ENCODE assay signal across 20 cellular contexts in genomic region chr3:179247289-179248020, GRCh38. TPM values are rescaled to one million over a fixed set of nuclear protein-coding genes. Genes with fewer than 3 reads are reported as not detected.
DNase-seq lines count a peak whose midpoint lies in the region; ATAC-seq, FAIRE-seq and TF ChIP-seq lines count a peak whose summit lies in the region.
"Had no signal": no experiment of that assay in that cellular context is flagged by ENCODE, and none has a peak within 500 bp of the region (broad histone marks: within the 10 kb centered on the region; RNA-seq: fewer than 3 reads in every experiment).

No MANE protein-coding gene starts in this region.

- DNase-seq in SIG-M5 treated with dmso at 0.1 percent for 504 hours (lab: John Stamatoyannopoulos, UW; ENCODE audit: unreplicated experiment) (peak; percentile 39), SIG-M5 (lab: John Stamatoyannopoulos, UW) (no peak), NOMO-1 treated with DMSO at 0.1 percent for 48 hours (lab: John Stamatoyannopoulos, UW; ENCODE audit: unreplicated experiment) (peak; percentile 28), choroid plexus epithelial cell (ENCODE audit: low read depth) (peak; percentile 5), HTR-8/SVneo (ENCODE audit: insufficient read length, low spot score) (no peak), NCI-H146 treated with DMSO at 0.1 percent for 48 hours (lab: John Stamatoyannopoulos, UW; ENCODE audit: unreplicated experiment) (no peak)
- no peak for DNase-seq in activated CD8-positive, alpha-beta memory T cell treated with anti-CD3 and anti-CD28 coated beads, Interleukin-2, amount 10 ng/mL, durations not matched to agents 7 days and 5 days
- DNase-seq: BE2C; CD4-positive, alpha-beta memory T cell; HFFc6; IMR-90; NCI-H1092; NCI-H146; NCI-H510A treated with DMSO at 0.1 percent for 48 hours; SHP77 treated with DMSO at 0.1 percent for 48 hours; SW 1271 had no signal

- H3K9me3 Mint-ChIP-seq in activated CD8-positive, alpha-beta memory T cell treated with anti-CD3 and anti-CD28 coated beads, Interleukin-2, amount 10 ng/mL, durations not matched to agents 7 days and 5 days (ENCODE audit: low read depth): no peaks in the 10 kb centered on the region
- H3K9me3 Mint-ChIP-seq: HFFc6 had no signal

- H3K4me1 Mint-ChIP-seq in activated CD8-positive, alpha-beta memory T cell treated with anti-CD3 and anti-CD28 coated beads, Interleukin-2, amount 10 ng/mL, durations not matched to agents 7 days and 5 days: no peaks in the 10 kb centered on the region
- H3K4me1 Mint-ChIP-seq: CD4-positive, alpha-beta memory T cell had no signal

- no peak for FAIRE-seq in HTR-8/SVneo (lab: Jason Lieb, UNC)
- FAIRE-seq: GM19239, H54, RCC 7860 had no signal

- no peaks in the 10 kb centered on the region for H3K27me3 Mint-ChIP-seq in activated CD8-positive, alpha-beta memory T cell treated with anti-CD3 and anti-CD28 coated beads, Interleukin-2, amount 10 ng/mL, durations not matched to agents 7 days and 5 days

- no peak overlapping the region for H3K4me3 ChIP-seq in choroid plexus epithelial cell (ENCODE audit: low read depth, low read length)

- H3K4me3 Mint-ChIP-seq in activated CD8-positive, alpha-beta memory T cell treated with anti-CD3 and anti-CD28 coated beads, Interleukin-2, amount 10 ng/mL, durations not matched to agents 7 days and 5 days: no peak overlapping the region
- H3K4me3 Mint-ChIP-seq: CD4-positive, alpha-beta memory T cell; HFFc6 had no signal

- peaks cover 6% of the 10 kb centered on the region for H3K36me3 Mint-ChIP-seq in activated CD8-positive, alpha-beta memory T cell treated with anti-CD3 and anti-CD28 coated beads, Interleukin-2, amount 10 ng/mL, durations not matched to agents 7 days and 5 days

- H3K27ac Mint-ChIP-seq in activated CD8-positive, alpha-beta memory T cell treated with anti-CD3 and anti-CD28 coated beads, Interleukin-2, amount 10 ng/mL, durations not matched to agents 7 days and 5 days: no peak overlapping the region
- H3K27ac Mint-ChIP-seq: CD4-positive, alpha-beta memory T cell; HFFc6 had no signal

- CTCF ChIA-PET in activated CD8-positive, alpha-beta memory T cell treated with anti-CD3 and anti-CD28 coated beads, Interleukin-2, amount 10 ng/mL, durations not matched to agents 7 days and 5 days (lab: Charles Lee): no interaction called here

- no peak for ATAC-seq in activated CD8-positive, alpha-beta memory T cell treated with anti-CD3 and anti-CD28 coated beads, Interleukin-2, amount 10 ng/mL, durations not matched to agents 7 days and 5 days
- no peak for ATAC-seq in HG02973 (IDR thresholded peaks at IDR 0.05; ENCODE audit: unreplicated experiment)

- TF ChIP-seq CTCF in choroid plexus epithelial cell (conservative IDR thresholded peaks at IDR 0.05; ENCODE audit: low read depth, low read length): no peak

RNA-seq across cellular contexts. Expression of gene KCNMB3, which starts 3.5 kb away (rescaled TPM):
- total RNA-seq in activated CD8-positive, alpha-beta memory T cell treated with anti-CD3 and anti-CD28 coated beads, Interleukin-2, amount 10 ng/mL, durations not matched to agents 7 days and 5 days: 1 to 10 TPM; 1.4 TPM

Comparison
In these comparisons a context has a peak if more than half of its experiments do, and no peak if none do; other contexts are left out.
1. DNase-seq: peak in SIG-M5 treated with dmso at 0.1 percent for 504 hours (single experiment), NOMO-1 treated with DMSO at 0.1 percent for 48 hours (single experiment) and choroid plexus epithelial cell (single experiment); none in SIG-M5 (single experiment), HTR-8/SVneo (single experiment), activated CD8-positive, alpha-beta memory T cell treated with anti-CD3 and anti-CD28 coated beads, Interleukin-2, amount 10 ng/mL, durations not matched to agents 7 days and 5 days (single experiment) and NCI-H146 treated with DMSO at 0.1 percent for 48 hours (single experiment).